Comparison of ENCODE assay signal across 21 cellular contexts in genomic region chr4:72975488-72975784, GRCh38.
DNase-seq lines count a peak whose midpoint lies in the region; ATAC-seq and TF ChIP-seq lines count a peak whose summit lies in the region.
"Had no signal": no experiment of that assay in that cellular context is flagged by ENCODE, and none has a peak within 500 bp of the region (broad histone marks: within the 10 kb centered on the region; RNA-seq: fewer than 3 reads in every experiment).

No MANE protein-coding gene starts in this region.

- H4K20me1 ChIP-seq in SK-N-SH (ENCODE audit: insufficient read depth) (no peaks in the 10 kb centered on the region), neural cell (ENCODE audit: insufficient read depth) (no peaks in the 10 kb centered on the region)

- H3K9ac ChIP-seq in SK-N-SH (no peak overlapping the region; the same call in 1 of the 2 replicates), neural cell (ENCODE audit: low read length) (no peak overlapping the region)

- no peak overlapping the region for H3K4me3 ChIP-seq in AG10803 (ENCODE audit: low read length)
- H3K4me3 ChIP-seq in SK-N-SH (ENCODE audit: low read depth in 2 of 2, low read length in 1 of 2): no peak overlapping the region
- H3K4me3 ChIP-seq in neural cell (ENCODE audit: low read length): peak overlapping the region; percentile 53
- no peak overlapping the region for H3K4me3 ChIP-seq in testis
- H3K4me3 ChIP-seq: pancreas, right lobe of liver had no signal

- H3K9me3 ChIP-seq in SK-N-SH (no peaks in the 10 kb centered on the region), neural cell (ENCODE audit: low read length) (peaks cover 3% of the 10 kb centered on the region), testis (no peaks in the 10 kb centered on the region)
- H3K9me3 ChIP-seq: pancreas, right lobe of liver had no signal

- peak overlapping the region; percentile 25; the same call in 1 of the 2 replicates for H2AFZ ChIP-seq in SK-N-SH (ENCODE audit: low read depth)
- H2AFZ ChIP-seq in neural cell (ENCODE audit: low read depth, low read length): no peak overlapping the region

- POLR2A ChIA-PET in SK-N-SH (lab: Yijun Ruan, JAX): no interaction called here

- H3K9me2 ChIP-seq in SK-N-SH: no peaks in the 10 kb centered on the region
- H3K9me2 ChIP-seq in neural cell (ENCODE audit: insufficient read depth, low read length): no peaks in the 10 kb centered on the region

- H3K4me2 ChIP-seq in SK-N-SH: peak overlapping the region; percentile 50; the same call in 1 of the 2 replicates
- H3K4me2 ChIP-seq in neural cell (ENCODE audit: low read length): peak overlapping the region; percentile 53

- intact Hi-C loops in testis (cut with DNase I; ENCODE audit: low total_unique reads): no loop called here

- H3K79me2 ChIP-seq in SK-N-SH (ENCODE audit: insufficient read depth) (no peaks in the 10 kb centered on the region), neural cell (replicated peaks; ENCODE audit: insufficient read depth, low read length) (no peaks in the 10 kb centered on the region)

- TF ChIP-seq EP300 in SK-N-SH (IDR thresholded peaks at IDR 0.05; ENCODE audit: borderline replicate concordance in 1 of 2, low read depth in 1 of 2, low read length in 1 of 2) (no peak), neural cell (conservative IDR thresholded peaks at IDR 0.05; ENCODE audit: poor library complexity, severe bottlenecking) (no peak)

- H3F3A ChIP-seq in SK-N-SH (replicated peaks; ENCODE audit: insufficient read depth) (peaks cover 43% of the 10 kb centered on the region), neural cell (ENCODE audit: insufficient read depth, low read length, poor library complexity, severe bottlenecking) (no peaks in the 10 kb centered on the region)

- no peak for TF ChIP-seq POLR2A in testis (IDR thresholded peaks at IDR 0.05)

- no peaks in the 10 kb centered on the region for H3K27me3 ChIP-seq in SK-N-SH (ENCODE audit: insufficient read depth)
- H3K27me3 ChIP-seq in neural cell (ENCODE audit: insufficient read depth, low read depth, low read length): no peaks in the 10 kb centered on the region
- H3K27me3 ChIP-seq in testis: no peaks in the 10 kb centered on the region
- H3K27me3 ChIP-seq: pancreas, right lobe of liver had no signal

- TF ChIP-seq RAD21 in SK-N-SH (IDR thresholded peaks at IDR 0.05; ENCODE audit: low read length) (no peak), neural cell (conservative IDR thresholded peaks at IDR 0.05) (no peak)

- no peak for ATAC-seq in HG02970 (IDR thresholded peaks at IDR 0.05; ENCODE audit: low FRiP score, unreplicated experiment)
- ATAC-seq: activated T-cell treated with anti-CD3 and anti-CD28 coated beads, Interleukin-2, amount 50 U/mL, for 4 hours; natural killer cell; pancreas; right lobe of liver had no signal

- CTCF ChIA-PET in SK-N-SH (lab: Yijun Ruan, JAX): interaction anchor here (0.6 kb wide), 1 partner anchor 450 kb away, joined by 5 read pairs; no protein-coding TSS in a partner anchor

- H3K36me3 ChIP-seq in SK-N-SH (replicated peaks in 1 of 2; ENCODE audit: control insufficient read depth in 1 of 2, insufficient read depth in 2 of 2, low read length in 1 of 2): no peaks in the 10 kb centered on the region
- H3K36me3 ChIP-seq in neural cell (ENCODE audit: insufficient read depth, low read length): no peaks in the 10 kb centered on the region
- H3K36me3 ChIP-seq in testis (ENCODE audit: low read depth, missing control alignments): no peaks in the 10 kb centered on the region
- H3K36me3 ChIP-seq: pancreas, right lobe of liver had no signal

- H3K27ac ChIP-seq in SK-N-SH (ENCODE audit: low read depth in 2 of 2, low read length in 1 of 2) (peak overlapping the region; percentile 60 to 76; a peak in 3 of 4 replicates), neural cell (ENCODE audit: low read length) (peak overlapping the region; percentile 59), testis (no peak overlapping the region)
- H3K27ac ChIP-seq: C4-2B, pancreas, right lobe of liver, RWPE1 had no signal

- no peak for TF ChIP-seq CTCF in AG10803 (conservative IDR thresholded peaks at IDR 0.05; ENCODE audit: low read length)
- TF ChIP-seq CTCF in SK-N-SH (IDR thresholded peaks at IDR 0.05): no peak
- TF ChIP-seq CTCF in neural cell (IDR thresholded peaks at IDR 0.05; ENCODE audit: poor library complexity, severe bottlenecking): no peak
- no peak for TF ChIP-seq CTCF in testis (IDR thresholded peaks at IDR 0.05)

- DNase-seq in AG10803 (ENCODE audit: low read depth) (peak; percentile 53), SK-N-SH (no peak), dermis blood vessel endothelial cell (peak; percentile 54), testis (no peak), GM03348 (ENCODE audit: low spot score) (no peak), UCSD-AML1 (lab: John Stamatoyannopoulos, UW; ENCODE audit: unreplicated experiment) (no peak)
- DNase-seq: ACHN; activated CD4-positive, alpha-beta T cell treated with anti-CD3 and anti-CD28 coated beads for 1 hour; activated naive CD4-positive, alpha-beta T cell treated with Interleukin-2 at 50 U/mL for 16 hours; activated T-cell treated with anti-CD3 and anti-CD28 coated beads, Interleukin-2, amount 50 U/mL, for 4 hours; amniotic stem cell; effector memory CD4-positive, alpha-beta T cell; GDM1; natural killer cell; NCI-H1694 treated with DMSO at 0.1 percent for 48 hours; pancreas; right lobe of liver had no signal

- H3K4me1 ChIP-seq in SK-N-SH (ENCODE audit: control insufficient read depth in 1 of 2, insufficient read depth in 2 of 2, low read depth in 1 of 2, low read length in 1 of 2): peaks cover 0 to 31% of the 10 kb centered on the region in 2 experiments; a peak in 3 of 4 replicates
- H3K4me1 ChIP-seq in testis: no peaks in the 10 kb centered on the region
- H3K4me1 ChIP-seq: right lobe of liver had no signal

TF ChIP-seq in SK-N-SH, 30 proteins besides CTCF, POLR2A, EP300 and RAD21 (continues in another document):
- TF ChIP-seq TCF12 (IDR thresholded peaks at IDR 0.05) (peak; percentile 36; the same call in 1 of the 2 replicates), MAX (IDR thresholded peaks at IDR 0.05; ENCODE audit: low read depth) (no peak), FOXJ3 (CRISPR knock-in tag; IDR thresholded peaks at IDR 0.05) (no peak), CHD2 (IDR thresholded peaks at IDR 0.05; ENCODE audit: low read length, partially characterized antibody) (no peak), RFX5 (IDR thresholded peaks at IDR 0.05; ENCODE audit: low read length) (no peak), NFIC (IDR thresholded peaks at IDR 0.05; ENCODE audit: borderline replicate concordance) (no peak; the same call in 1 of the 2 replicates)

TF ChIP-seq in neural cell, 6 proteins besides CTCF, POLR2A, EP300 and RAD21:
- no peak for TF ChIP-seq POLR2AphosphoS5 (IDR thresholded peaks at IDR 0.05)
- TF ChIP-seq EZH2 (IDR thresholded peaks at IDR 0.05; ENCODE audit: borderline replicate concordance, insufficient read depth, low read length, poor library complexity, severe bottlenecking): no peak
- TF ChIP-seq TAF1 (IDR thresholded peaks at IDR 0.05; ENCODE audit: low read depth): no peak
- no peak for TF ChIP-seq MXI1 (conservative IDR thresholded peaks at IDR 0.05; ENCODE audit: poor library complexity, severe bottlenecking)
- no peak for TF ChIP-seq SMC3 (conservative IDR thresholded peaks at IDR 0.05; ENCODE audit: poor library complexity)
- no peak for TF ChIP-seq REST (IDR thresholded peaks at IDR 0.05; ENCODE audit: borderline replicate concordance)
TF ChIP-seq in neural cell: peak in this region for 0.

Comparison
In these comparisons a context has a peak if more than half of its experiments do, and no peak if none do; other contexts are left out.
1. DNase-seq: peak in AG10803 (single experiment) and dermis blood vessel endothelial cell (single experiment); none in SK-N-SH (single experiment), testis (single experiment), GM03348 (single experiment) and UCSD-AML1 (single experiment).
2. H3K27ac ChIP-seq: peak in SK-N-SH (2 of 2) and neural cell (single experiment); none in testis (0 of 2).